ENCODE assay signal across 1 cellular context in genomic region chr3:155608237-155608636, GRCh38.
TF ChIP-seq lines count a peak whose summit lies in the region.

No MANE protein-coding gene starts in this region.

TF ChIP-seq in GM23338, 12 proteins besides CTCF, POLR2A, EP300 and RAD21 (continued from another document):
- TF ChIP-seq ZNF462 (CRISPR knock-in tag; IDR thresholded peaks at IDR 0.05), result no peak
- no peak for TF ChIP-seq EZH2 (IDR thresholded peaks at IDR 0.05; ENCODE audit: low read depth, unreplicated experiment)
